11 cellular contexts compared by ENCODE assay signal in the genomic region with DNA sequence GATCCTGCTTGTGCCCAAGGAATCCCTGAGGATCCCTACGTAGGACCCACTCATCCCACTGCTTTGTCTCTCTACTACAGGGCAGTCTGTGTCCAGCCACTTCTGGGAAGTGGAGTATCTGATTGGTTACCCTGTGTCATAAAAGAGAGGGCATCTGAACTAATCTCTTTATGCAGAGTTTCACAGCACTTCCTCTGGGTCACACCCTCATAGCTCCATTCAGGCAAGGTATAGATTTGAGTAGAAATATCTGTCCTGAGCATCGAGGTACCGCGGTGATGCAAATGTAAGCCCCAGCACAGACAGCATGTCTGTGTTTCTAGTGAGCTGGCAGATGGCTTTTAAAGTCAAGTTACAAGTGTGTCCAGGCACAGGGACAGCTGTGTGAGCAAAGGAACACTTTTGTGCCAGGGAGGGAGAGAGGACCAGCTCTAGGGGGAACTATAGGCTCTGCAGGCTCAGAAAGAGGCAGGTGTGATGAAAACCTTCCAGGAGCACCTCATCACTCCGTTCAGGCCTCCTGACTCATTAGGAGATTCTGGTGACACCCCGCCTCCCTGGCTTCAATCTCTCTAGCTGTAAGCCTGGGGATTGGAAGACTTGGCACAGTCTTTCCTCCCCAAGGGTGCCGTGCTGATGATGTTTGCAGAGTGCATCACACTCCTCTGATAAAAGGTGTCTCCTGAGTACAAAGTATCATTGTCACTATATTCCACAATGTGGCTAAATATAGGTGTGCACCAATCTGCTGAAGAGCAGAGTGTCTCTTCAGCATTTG.
A peak's percentile ranks its signal among the peaks of the same experiment; 100 is the strongest.
DNase-seq lines count a peak whose midpoint lies in the region; FAIRE-seq lines count a peak whose summit lies in the region.
"Had no signal": no experiment of that assay in that cellular context is flagged by ENCODE, and none has a peak within 500 bp of the region (broad histone marks: within the 10 kb centered on the region; RNA-seq: fewer than 3 reads in every experiment).

No MANE protein-coding gene starts in this region.

- peak overlapping the region; percentile 90 for H3K27ac Mint-ChIP-seq in activated T-cell treated with anti-CD3 and anti-CD28 coated beads, Interleukin-2, amount 50 U/mL, for 24 hours
- H3K27ac Mint-ChIP-seq: activated B cell treated with CpG ODN at 0.5 μM for 24 hours had no signal

- peak; percentile 45 for DNase-seq in NCI-H82 (lab: John Stamatoyannopoulos, UW)
- no peak for DNase-seq in NCI-H82 treated with DMSO at 0.1 percent for 48 hours (lab: John Stamatoyannopoulos, UW; ENCODE audit: unreplicated experiment)
- DNase-seq in GM18507 (ENCODE audit: extremely low spot score, insufficient read length, low read depth): no peak
- DNase-seq in activated T-cell treated with anti-CD3 and anti-CD28 coated beads, Interleukin-2, amount 50 U/mL, for 24 hours: peak; percentile 47
- DNase-seq in mucosa of gallbladder (ENCODE audit: low spot score): peak; percentile 60
- DNase-seq in AML-193 (lab: John Stamatoyannopoulos, UW): no peak
- DNase-seq in NCI-H1436 treated with DMSO at 0.1 percent for 48 hours (lab: John Stamatoyannopoulos, UW): no peak
- DNase-seq in NCI-H1694 treated with DMSO at 0.1 percent for 48 hours (lab: John Stamatoyannopoulos, UW): no peak
- DNase-seq: activated B cell treated with CpG ODN at 0.5 μM for 24 hours, Right ventricle myocardium superior had no signal

- H3K36me3 Mint-ChIP-seq in activated T-cell treated with anti-CD3 and anti-CD28 coated beads, Interleukin-2, amount 50 U/mL, for 24 hours (ENCODE audit: low read depth): no peaks in the 10 kb centered on the region

- FAIRE-seq in GM18507 (lab: Jason Lieb, UNC): peak; percentile 46
- FAIRE-seq: endothelial cell of umbilical vein had no signal

- peaks cover 43% of the 10 kb centered on the region for H3K4me1 Mint-ChIP-seq in activated T-cell treated with anti-CD3 and anti-CD28 coated beads, Interleukin-2, amount 50 U/mL, for 24 hours (ENCODE audit: low read depth)

- H3K4me3 Mint-ChIP-seq in activated T-cell treated with anti-CD3 and anti-CD28 coated beads, Interleukin-2, amount 50 U/mL, for 24 hours: peak overlapping the region; percentile 21

- no peaks in the 10 kb centered on the region for H3K27me3 Mint-ChIP-seq in activated T-cell treated with anti-CD3 and anti-CD28 coated beads, Interleukin-2, amount 50 U/mL, for 24 hours

- H3K9me3 Mint-ChIP-seq in activated T-cell treated with anti-CD3 and anti-CD28 coated beads, Interleukin-2, amount 50 U/mL, for 24 hours: no peaks in the 10 kb centered on the region
- H3K9me3 Mint-ChIP-seq: activated B cell treated with CpG ODN at 0.5 μM for 24 hours had no signal

Comparison
In these comparisons a context has a peak if more than half of its experiments do, and no peak if none do; other contexts are left out.
1. DNase-seq: peak in NCI-H82 (single experiment), activated T-cell treated with anti-CD3 and anti-CD28 coated beads, Interleukin-2, amount 50 U/mL, for 24 hours (single experiment) and mucosa of gallbladder (single experiment); none in NCI-H82 treated with DMSO at 0.1 percent for 48 hours (single experiment), GM18507 (single experiment), AML-193 (0 of 2), NCI-H1436 treated with DMSO at 0.1 percent for 48 hours (single experiment) and NCI-H1694 treated with DMSO at 0.1 percent for 48 hours (single experiment).